Comparison of ENCODE assay signal across 1 cellular context in genomic region chr2:241701405-241702154, GRCh38.
A peak's percentile ranks its signal among the peaks of the same experiment; 100 is the strongest.
TF ChIP-seq lines count a peak whose summit lies in the region.

Gene ING5, plus strand, starts transcription at chr2:241702039. Its CDS starts 27 bp downstream, at chr2:241702066.

TF ChIP-seq in HepG2, 621 proteins besides CTCF, POLR2A, EP300 and RAD21 (continued from another document and continues in another):
- TF ChIP-seq HMGXB4 (CRISPR knock-in tag; IDR thresholded peaks at IDR 0.05; ENCODE audit: borderline replicate concordance in 1 of 2, low read depth in 1 of 2) = peak; percentile 86 to 89
- peak; percentile 86; the same call in 1 of the 2 replicates for TF ChIP-seq ARID2 (CRISPR knock-in tag; IDR thresholded peaks at IDR 0.05; ENCODE audit: borderline replicate concordance)
- TF ChIP-seq KMT2B (CRISPR knock-in tag; IDR thresholded peaks at IDR 0.05) = no peak
- peak; percentile 54; the same call in 1 of the 2 replicates for TF ChIP-seq PAX8 (CRISPR knock-in tag; IDR thresholded peaks at IDR 0.05; ENCODE audit: borderline replicate concordance)
- TF ChIP-seq HMG20B (CRISPR knock-in tag; conservative IDR thresholded peaks at IDR 0.05) = no peak
- TF ChIP-seq HNRNPLL (IDR thresholded peaks at IDR 0.05; ENCODE audit: low read depth, low read length, poor library complexity, severe bottlenecking) = peak; percentile 72
- TF ChIP-seq, protein P1, sequence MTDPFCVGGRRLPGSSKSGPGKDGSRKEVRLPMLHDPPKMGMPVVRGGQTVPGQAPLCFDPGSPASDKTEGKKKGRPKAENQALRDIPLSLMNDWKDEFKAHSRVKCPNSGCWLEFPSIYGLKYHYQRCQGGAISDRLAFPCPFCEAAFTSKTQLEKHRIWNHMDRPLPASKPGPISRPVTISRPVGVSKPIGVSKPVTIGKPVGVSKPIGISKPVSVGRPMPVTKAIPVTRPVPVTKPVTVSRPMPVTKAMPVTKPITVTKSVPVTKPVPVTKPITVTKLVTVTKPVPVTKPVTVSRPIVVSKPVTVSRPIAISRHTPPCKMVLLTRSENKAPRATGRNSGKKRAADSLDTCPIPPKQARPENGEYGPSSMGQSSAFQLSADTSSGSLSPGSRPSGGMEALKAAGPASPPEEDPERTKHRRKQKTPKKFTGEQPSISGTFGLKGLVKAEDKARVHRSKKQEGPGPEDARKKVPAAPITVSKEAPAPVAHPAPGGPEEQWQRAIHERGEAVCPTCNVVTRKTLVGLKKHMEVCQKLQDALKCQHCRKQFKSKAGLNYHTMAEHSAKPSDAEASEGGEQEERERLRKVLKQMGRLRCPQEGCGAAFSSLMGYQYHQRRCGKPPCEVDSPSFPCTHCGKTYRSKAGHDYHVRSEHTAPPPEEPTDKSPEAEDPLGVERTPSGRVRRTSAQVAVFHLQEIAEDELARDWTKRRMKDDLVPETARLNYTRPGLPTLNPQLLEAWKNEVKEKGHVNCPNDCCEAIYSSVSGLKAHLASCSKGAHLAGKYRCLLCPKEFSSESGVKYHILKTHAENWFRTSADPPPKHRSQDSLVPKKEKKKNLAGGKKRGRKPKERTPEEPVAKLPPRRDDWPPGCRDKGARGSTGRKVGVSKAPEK (CRISPR knock-in tag; IDR thresholded peaks at IDR 0.05; ENCODE audit: borderline replicate concordance) = no peak
- TF ChIP-seq AGO2 (optimal IDR thresholded peaks at IDR 0.05; ENCODE audit: low read depth, low read length) = peak; percentile 99
- TF ChIP-seq TSC22D2 (CRISPR knock-in tag; IDR thresholded peaks at IDR 0.05; ENCODE audit: borderline replicate concordance) = peak; percentile 76; the same call in 1 of the 2 replicates
- TF ChIP-seq, protein P2, sequence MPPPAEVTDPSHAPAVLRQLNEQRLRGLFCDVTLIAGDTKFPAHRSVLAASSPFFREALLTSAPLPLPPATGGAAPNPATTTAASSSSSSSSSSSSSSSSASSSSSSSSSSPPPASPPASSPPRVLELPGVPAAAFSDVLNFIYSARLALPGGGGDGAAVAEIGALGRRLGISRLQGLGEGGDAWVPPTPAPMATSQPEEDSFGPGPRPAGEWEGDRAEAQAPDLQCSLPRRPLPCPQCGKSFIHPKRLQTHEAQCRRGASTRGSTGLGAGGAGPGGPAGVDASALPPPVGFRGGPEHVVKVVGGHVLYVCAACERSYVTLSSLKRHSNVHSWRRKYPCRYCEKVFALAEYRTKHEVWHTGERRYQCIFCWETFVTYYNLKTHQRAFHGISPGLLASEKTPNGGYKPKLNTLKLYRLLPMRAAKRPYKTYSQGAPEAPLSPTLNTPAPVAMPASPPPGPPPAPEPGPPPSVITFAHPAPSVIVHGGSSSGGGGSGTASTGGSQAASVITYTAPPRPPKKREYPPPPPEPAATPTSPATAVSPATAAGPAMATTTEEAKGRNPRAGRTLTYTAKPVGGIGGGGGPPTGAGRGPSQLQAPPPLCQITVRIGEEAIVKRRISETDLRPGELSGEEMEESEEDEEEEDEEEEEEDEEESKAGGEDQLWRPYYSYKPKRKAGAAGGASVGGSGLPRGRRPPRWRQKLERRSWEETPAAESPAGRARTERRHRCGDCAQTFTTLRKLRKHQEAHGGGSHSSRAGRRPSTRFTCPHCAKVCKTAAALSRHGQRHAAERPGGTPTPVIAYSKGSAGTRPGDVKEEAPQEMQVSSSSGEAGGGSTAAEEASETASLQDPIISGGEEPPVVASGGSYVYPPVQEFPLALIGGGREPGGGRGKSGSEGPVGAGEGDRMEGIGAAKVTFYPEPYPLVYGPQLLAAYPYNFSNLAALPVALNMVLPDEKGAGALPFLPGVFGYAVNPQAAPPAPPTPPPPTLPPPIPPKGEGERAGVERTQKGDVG (CRISPR knock-in tag; IDR thresholded peaks at IDR 0.05; ENCODE audit: borderline replicate concordance) = no peak
- no peak for TF ChIP-seq ZNF775 (CRISPR knock-in tag; IDR thresholded peaks at IDR 0.05; ENCODE audit: borderline replicate concordance)
- TF ChIP-seq ZNF790 (CRISPR knock-in tag; IDR thresholded peaks at IDR 0.05; ENCODE audit: borderline replicate concordance) = peak; percentile 86; the same call in 1 of the 2 replicates
- TF ChIP-seq MED1 (CRISPR knock-in tag; IDR thresholded peaks at IDR 0.05) = peak; percentile 67
- TF ChIP-seq, protein P3, sequence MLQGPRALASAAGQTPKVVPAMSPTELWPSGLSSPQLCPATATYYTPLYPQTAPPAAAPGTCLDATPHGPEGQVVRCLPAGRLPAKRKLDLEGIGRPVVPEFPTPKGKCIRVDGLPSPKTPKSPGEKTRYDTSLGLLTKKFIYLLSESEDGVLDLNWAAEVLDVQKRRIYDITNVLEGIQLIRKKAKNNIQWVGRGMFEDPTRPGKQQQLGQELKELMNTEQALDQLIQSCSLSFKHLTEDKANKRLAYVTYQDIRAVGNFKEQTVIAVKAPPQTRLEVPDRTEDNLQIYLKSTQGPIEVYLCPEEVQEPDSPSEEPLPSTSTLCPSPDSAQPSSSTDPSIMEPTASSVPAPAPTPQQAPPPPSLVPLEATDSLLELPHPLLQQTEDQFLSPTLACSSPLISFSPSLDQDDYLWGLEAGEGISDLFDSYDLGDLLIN (CRISPR knock-in tag; IDR thresholded peaks at IDR 0.05; ENCODE audit: borderline replicate concordance) = no peak; the same call in 1 of the 2 replicates
- TF ChIP-seq ZC3H13 (CRISPR knock-in tag; IDR thresholded peaks at IDR 0.05) = peak; percentile 85
- no peak for TF ChIP-seq ZNF512 (CRISPR knock-in tag; IDR thresholded peaks at IDR 0.05)
- peak in 1 of 2 experiments; percentile 78; a peak in 2 of 4 replicates for TF ChIP-seq KLF16 (CRISPR knock-in tag; IDR thresholded peaks at IDR 0.05)
- peak; percentile 95 for TF ChIP-seq LBX2 (CRISPR knock-in tag; IDR thresholded peaks at IDR 0.05; ENCODE audit: borderline replicate concordance)
- TF ChIP-seq MIXL1 (CRISPR knock-in tag; IDR thresholded peaks at IDR 0.05) = no peak
- no peak for TF ChIP-seq SMC3 (IDR thresholded peaks at IDR 0.05; ENCODE audit: low read length)
- TF ChIP-seq RARA (CRISPR knock-in tag; IDR thresholded peaks at IDR 0.05) = peak; percentile 18; the same call in 1 of the 2 replicates
- 0 out of 4 replicates have a peak, but pooled peaks of 1 of the 2 experiments have one; percentile 5 for TF ChIP-seq ATF4 (CRISPR knock-in tag; IDR thresholded peaks at IDR 0.05)
- no peak for TF ChIP-seq SKI (IDR thresholded peaks at IDR 0.05; ENCODE audit: partially characterized antibody)
- TF ChIP-seq BCL6 (CRISPR knock-in tag; IDR thresholded peaks at IDR 0.05) = peak; percentile 59
- TF ChIP-seq ZNF367 (CRISPR knock-in tag; IDR thresholded peaks at IDR 0.05; ENCODE audit: borderline replicate concordance) = peak; percentile 22; the same call in 1 of the 2 replicates
- no peak for TF ChIP-seq ZNF773 (CRISPR knock-in tag; IDR thresholded peaks at IDR 0.05; ENCODE audit: borderline replicate concordance)
- TF ChIP-seq ZNF782 (CRISPR knock-in tag; IDR thresholded peaks at IDR 0.05; ENCODE audit: borderline replicate concordance) = peak; percentile 87; the same call in 1 of the 2 replicates
- peak; percentile 96 for TF ChIP-seq KDM5B (CRISPR knock-in tag; IDR thresholded peaks at IDR 0.05; ENCODE audit: borderline replicate concordance)
- TF ChIP-seq YY1 (IDR thresholded peaks at IDR 0.05; ENCODE audit: insufficient read depth, insufficient replicate concordance, low read depth, low read length) = peak; percentile 95
- TF ChIP-seq ZNF772 (CRISPR knock-in tag; IDR thresholded peaks at IDR 0.05) = peak; percentile 70; the same call in 1 of the 2 replicates
- peak; percentile 89 for TF ChIP-seq TBX2 (CRISPR knock-in tag; IDR thresholded peaks at IDR 0.05; ENCODE audit: borderline replicate concordance)
- TF ChIP-seq ARNTL (CRISPR knock-in tag; IDR thresholded peaks at IDR 0.05) = peak; percentile 72
- TF ChIP-seq U2AF1 (optimal IDR thresholded peaks at IDR 0.05; ENCODE audit: low read depth, low read length) = no peak
- no peak for TF ChIP-seq ZNF841 (CRISPR knock-in tag; IDR thresholded peaks at IDR 0.05; ENCODE audit: borderline replicate concordance)
- TF ChIP-seq NR3C1 (CRISPR knock-in tag; IDR thresholded peaks at IDR 0.05) = no peak
- no peak for TF ChIP-seq ZNF652 (CRISPR knock-in tag; IDR thresholded peaks at IDR 0.05; ENCODE audit: borderline replicate concordance, low read depth)
- no peak for TF ChIP-seq ZKSCAN5 (CRISPR knock-in tag; IDR thresholded peaks at IDR 0.05)
- no peak for TF ChIP-seq MLLT10 (CRISPR knock-in tag; IDR thresholded peaks at IDR 0.05)
- peak; percentile 76 for TF ChIP-seq ZFYVE20 (CRISPR knock-in tag; IDR thresholded peaks at IDR 0.05; ENCODE audit: borderline replicate concordance, low read depth)
- no peak for TF ChIP-seq GTF3A (CRISPR knock-in tag; conservative IDR thresholded peaks at IDR 0.05)
- peak; percentile 47; the same call in 1 of the 2 replicates for TF ChIP-seq DPF2 (CRISPR knock-in tag; IDR thresholded peaks at IDR 0.05; ENCODE audit: borderline replicate concordance, low read depth)
- TF ChIP-seq MAFF (IDR thresholded peaks at IDR 0.05; ENCODE audit: low read depth, low read length) = no peak
- TF ChIP-seq, protein P4, sequence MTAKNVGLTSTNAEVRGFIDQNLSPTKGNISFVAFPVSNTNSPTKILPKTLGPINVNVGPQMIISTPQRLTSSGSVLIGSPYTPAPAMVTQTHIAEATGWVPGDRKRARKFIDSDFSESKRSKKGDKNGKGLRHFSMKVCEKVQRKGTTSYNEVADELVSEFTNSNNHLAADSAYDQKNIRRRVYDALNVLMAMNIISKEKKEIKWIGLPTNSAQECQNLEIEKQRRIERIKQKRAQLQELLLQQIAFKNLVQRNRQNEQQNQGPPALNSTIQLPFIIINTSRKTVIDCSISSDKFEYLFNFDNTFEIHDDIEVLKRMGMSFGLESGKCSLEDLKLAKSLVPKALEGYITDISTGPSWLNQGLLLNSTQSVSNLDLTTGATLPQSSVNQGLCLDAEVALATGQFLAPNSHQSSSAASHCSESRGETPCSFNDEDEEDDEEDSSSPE (CRISPR knock-in tag; IDR thresholded peaks at IDR 0.05) = peak; percentile 86
- no peak; the same call in 1 of the 2 replicates for TF ChIP-seq SMAD3 (CRISPR knock-in tag; IDR thresholded peaks at IDR 0.05)
- TF ChIP-seq FOXK2 (IDR thresholded peaks at IDR 0.05) = no peak
- TF ChIP-seq ZNF18 (CRISPR knock-in tag; IDR thresholded peaks at IDR 0.05; ENCODE audit: insufficient replicate concordance) = peak; percentile 88
- peak; percentile 73; the same call in 1 of the 2 replicates for TF ChIP-seq MEIS1 (CRISPR knock-in tag; IDR thresholded peaks at IDR 0.05; ENCODE audit: borderline replicate concordance)
- TF ChIP-seq, protein P5, sequence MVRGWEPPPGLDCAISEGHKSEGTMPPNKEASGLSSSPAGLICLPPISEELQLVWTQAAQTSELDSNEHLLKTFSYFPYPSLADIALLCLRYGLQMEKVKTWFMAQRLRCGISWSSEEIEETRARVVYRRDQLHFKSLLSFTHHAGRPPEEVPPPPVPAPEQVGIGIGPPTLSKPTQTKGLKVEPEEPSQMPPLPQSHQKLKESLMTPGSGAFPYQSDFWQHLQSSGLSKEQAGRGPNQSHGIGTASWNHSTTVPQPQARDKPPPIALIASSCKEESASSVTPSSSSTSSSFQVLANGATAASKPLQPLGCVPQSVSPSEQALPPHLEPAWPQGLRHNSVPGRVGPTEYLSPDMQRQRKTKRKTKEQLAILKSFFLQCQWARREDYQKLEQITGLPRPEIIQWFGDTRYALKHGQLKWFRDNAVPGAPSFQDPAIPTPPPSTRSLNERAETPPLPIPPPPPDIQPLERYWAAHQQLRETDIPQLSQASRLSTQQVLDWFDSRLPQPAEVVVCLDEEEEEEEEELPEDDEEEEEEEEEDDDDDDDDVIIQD (CRISPR knock-in tag; IDR thresholded peaks at IDR 0.05; ENCODE audit: low read depth) = peak; percentile 68; the same call in 1 of the 2 replicates
- TF ChIP-seq GATAD2A (CRISPR knock-in tag; IDR thresholded peaks at IDR 0.05) = no peak; the same call in 1 of the 2 replicates
- TF ChIP-seq ZFP36L1 (CRISPR knock-in tag; IDR thresholded peaks at IDR 0.05) = peak; percentile 40; the same call in 1 of the 2 replicates
